Comparison of ENCODE assay signal across 8 cellular contexts in genomic region chr19:14472202-14472961, GRCh38. TPM values are rescaled to one million over a fixed set of nuclear protein-coding genes. Genes with fewer than 3 reads are reported as not detected.
DNase-seq lines count a peak whose midpoint lies in the region; TF ChIP-seq lines count a peak whose summit lies in the region.

No MANE protein-coding gene starts in this region.

- H3K9me3 ChIP-seq in endodermal cell (ENCODE audit: control insufficient read depth, low read length): no peaks in the 10 kb centered on the region

- H3K4me1 Mint-ChIP-seq in endodermal cell: peaks cover 13% of the 10 kb centered on the region

- peaks cover 22% of the 10 kb centered on the region for H3K36me3 Mint-ChIP-seq in endodermal cell (ENCODE audit: low read depth)

- H3K4me3 ChIP-seq in endodermal cell (ENCODE audit: low read length): no peak overlapping the region

- no peaks in the 10 kb centered on the region for H3K9me3 Mint-ChIP-seq in endodermal cell

- H3K27me3 ChIP-seq in endodermal cell (ENCODE audit: control insufficient read depth, insufficient read depth, low read length, poor library complexity, severe bottlenecking): no peaks in the 10 kb centered on the region

- no peaks in the 10 kb centered on the region for H3K4me1 ChIP-seq in endodermal cell (ENCODE audit: control insufficient read depth, insufficient read depth, low read length)

- peak; percentile 98 for TF ChIP-seq CTCF in endodermal cell (conservative IDR thresholded peaks at IDR 0.05)

- peak overlapping the region; percentile 49 for H3K4me3 Mint-ChIP-seq in endodermal cell

- DNase-seq in NCI-H2081 (lab: John Stamatoyannopoulos, UW) (peak; percentile 58 to 63), NCI-H2081 treated with DMSO at 0.1 percent for 48 hours (lab: John Stamatoyannopoulos, UW) (no peak), NCI-H526 treated with DMSO at 0.1 percent for 48 hours (lab: John Stamatoyannopoulos, UW) (peak; percentile 6), endodermal cell (peak; percentile 95), mucosa of gallbladder (ENCODE audit: low spot score) (peak; percentile 60), GDM1 (lab: John Stamatoyannopoulos, UW) (no peak)
- peak; percentile 66 to 83 for DNase-seq in activated CD8-positive, alpha-beta memory T cell treated with anti-CD3 and anti-CD28 coated beads for 4 hours (ENCODE audit: low read depth in 2 of 2)
- peak; percentile 88 for DNase-seq in stimulated activated CD8-positive, alpha-beta memory T cell treated with anti-CD3 and anti-CD28 coated beads, Interleukin-7, amount 100 ng/mL, for 24 hours (ENCODE audit: low read depth)

- WGBS in endodermal cell (ENCODE audit: insufficient coverage in 1 of 2, insufficient read length in 1 of 2), 2 experiments: 14 to 19% methylated on average over 25 to 66 of the region's 66 CpGs

- peaks cover 22% of the 10 kb centered on the region for H3K36me3 ChIP-seq in endodermal cell (ENCODE audit: control insufficient read depth, insufficient read depth, low read length)

- no peak overlapping the region for H3K27ac Mint-ChIP-seq in endodermal cell

- H3K27me3 Mint-ChIP-seq in endodermal cell (ENCODE audit: insufficient read depth): peaks cover 14% of the 10 kb centered on the region

- no peak overlapping the region for H3K27ac ChIP-seq in endodermal cell (ENCODE audit: low read depth, low read length)

- no peak overlapping the region for H3K9ac ChIP-seq in endodermal cell (ENCODE audit: extremely low read depth, low read length, poor library complexity, severe bottlenecking)

RNA-seq across cellular contexts. Expression of gene PTGER1, which starts 2.8 kb away (rescaled TPM):
- total RNA-seq in endodermal cell (1 to 10 TPM in 1 of 2 donors, under 1 TPM in 1; 0.81 to 1.0 TPM), mucosa of gallbladder (1.9 TPM)
- polyA plus RNA-seq in endodermal cell (2013, experiment 1 of 2): not detected
- polyA plus RNA-seq in endodermal cell (2013, experiment 2 of 2): 0.37 TPM

RNA-seq across cellular contexts. Expression of gene GIPC1, which starts 23.5 kb away (rescaled TPM):
- 10 to 100 TPM; 68.6 to 72.6 TPM for total RNA-seq in endodermal cell
- 60.1 TPM for polyA plus RNA-seq in endodermal cell (2013, experiment 1 of 2)
- 55.9 TPM for polyA plus RNA-seq in endodermal cell (2013, experiment 2 of 2)
- total RNA-seq in mucosa of gallbladder: 127 TPM

RNA-seq across cellular contexts. Expression of gene PKN1, which starts 39.3 kb away (rescaled TPM):
- total RNA-seq in endodermal cell (100 to 1,000 TPM; 103 to 141 TPM), mucosa of gallbladder (136 TPM)
- 89.7 TPM for polyA plus RNA-seq in endodermal cell (2013, experiment 1 of 2)
- polyA plus RNA-seq in endodermal cell (2013, experiment 2 of 2): 76.1 TPM

RNA-seq across cellular contexts. Expression of gene DNAJB1, which starts 45.8 kb away (rescaled TPM):
- total RNA-seq in endodermal cell: 10 to 100 TPM; 66.1 to 70.0 TPM
- polyA plus RNA-seq in endodermal cell (2013, experiment 1 of 2): 62.8 TPM
- 56.0 TPM for polyA plus RNA-seq in endodermal cell (2013, experiment 2 of 2)
- total RNA-seq in mucosa of gallbladder: 142 TPM

RNA-seq across cellular contexts. Expression of gene DDX39A, which starts 53.2 kb away (rescaled TPM):
- total RNA-seq in endodermal cell: 10 to 100 TPM; 82.5 to 86.1 TPM
- 96.1 TPM for polyA plus RNA-seq in endodermal cell (2013, experiment 1 of 2)
- 90.8 TPM for polyA plus RNA-seq in endodermal cell (2013, experiment 2 of 2)
- total RNA-seq in mucosa of gallbladder: 46.4 TPM

Comparison
In these comparisons a context has a peak if more than half of its experiments do, and no peak if none do; other contexts are left out.
1. DNase-seq: peak in NCI-H2081 (2 of 2), NCI-H526 treated with DMSO at 0.1 percent for 48 hours (single experiment), activated CD8-positive, alpha-beta memory T cell treated with anti-CD3 and anti-CD28 coated beads for 4 hours (2 of 2), endodermal cell (single experiment), mucosa of gallbladder (single experiment) and stimulated activated CD8-positive, alpha-beta memory T cell treated with anti-CD3 and anti-CD28 coated beads, Interleukin-7, amount 100 ng/mL, for 24 hours (single experiment); none in NCI-H2081 treated with DMSO at 0.1 percent for 48 hours (single experiment) and GDM1 (single experiment).